In genomic region chr11:75954039-75954438, GRCh38 we compare ENCODE assay signal across 1 cellular context.
A peak's percentile ranks its signal among the peaks of the same experiment; 100 is the strongest.
TF ChIP-seq lines count a peak whose summit lies in the region.

No MANE protein-coding gene starts in this region.

TF ChIP-seq in HEK293, 187 proteins besides CTCF, POLR2A, EP300 and RAD21 (continued from another document):
- TF ChIP-seq PRDM4 (tag by site-specific recombination; IDR thresholded peaks at IDR 0.05) (peak; percentile 23; the same call in 1 of the 2 replicates), ZBTB8A (tag by site-specific recombination; IDR thresholded peaks at IDR 0.05) (peak; percentile 37; the same call in 1 of the 2 replicates), SCRT1 (tag by site-specific recombination; IDR thresholded peaks at IDR 0.05; ENCODE audit: borderline replicate concordance) (no peak), SP7 (tag by site-specific recombination; IDR thresholded peaks at IDR 0.05) (peak; percentile 50; the same call in 1 of the 2 replicates), FEZF1 (tag by site-specific recombination; IDR thresholded peaks at IDR 0.05) (peak; percentile 65; the same call in 1 of the 2 replicates), ZNF521 (tag by site-specific recombination; IDR thresholded peaks at IDR 0.05) (no peak), PRDM6 (tag by site-specific recombination; IDR thresholded peaks at IDR 0.05) (peak; percentile 62), ZNF843 (tag by site-specific recombination; IDR thresholded peaks at IDR 0.05) (peak; percentile 76), MZF1 (tag by site-specific recombination; IDR thresholded peaks at IDR 0.05; ENCODE audit: borderline replicate concordance) (0 out of 2 replicates have a peak, but pooled peaks have one; percentile 14), WT1 (tag by site-specific recombination; IDR thresholded peaks at IDR 0.05) (peak; percentile 27; the same call in 1 of the 2 replicates), MEIS1 (CRISPR knock-in tag; IDR thresholded peaks at IDR 0.05; ENCODE audit: borderline replicate concordance) (peak; percentile 50; the same call in 1 of the 2 replicates), ZNF629 (tag by site-specific recombination; IDR thresholded peaks at IDR 0.05) (peak; percentile 70), BCL11A (tag by site-specific recombination; IDR thresholded peaks at IDR 0.05; ENCODE audit: low read depth) (peak; percentile 15; the same call in 1 of the 2 replicates), HIC1 (tag by site-specific recombination; IDR thresholded peaks at IDR 0.05) (peak; percentile 46; the same call in 1 of the 2 replicates), ZNF501 (tag by site-specific recombination; IDR thresholded peaks at IDR 0.05) (no peak), ZNF184 (tag by site-specific recombination; IDR thresholded peaks at IDR 0.05) (0 out of 2 replicates have a peak, but pooled peaks have one; percentile 2), ZNF24 (tag by site-specific recombination; IDR thresholded peaks at IDR 0.05) (peak; percentile 59; the same call in 1 of the 2 replicates), KLF10 (tag by site-specific recombination; IDR thresholded peaks at IDR 0.05) (0 out of 2 replicates have a peak, but pooled peaks have one; percentile 20), OSR2 (tag by site-specific recombination; IDR thresholded peaks at IDR 0.05) (peak; percentile 63)
